ENCODE assay signal across 11 cellular contexts in genomic region chr19:40423938-40424337, GRCh38. TPM values are rescaled to one million over a fixed set of nuclear protein-coding genes. Genes with fewer than 3 reads are reported as not detected.
DNase-seq lines count a peak whose midpoint lies in the region; ATAC-seq and TF ChIP-seq lines count a peak whose summit lies in the region.
"Had no signal": no experiment of that assay in that cellular context is flagged by ENCODE, and none has a peak within 500 bp of the region (broad histone marks: within the 10 kb centered on the region; RNA-seq: fewer than 3 reads in every experiment).

No MANE protein-coding gene starts in this region.

- H4K5ac ChIP-seq in mesendoderm (ENCODE audit: low read length): no peak overlapping the region

- H3K4me3 Mint-ChIP-seq in brain: peak overlapping the region in 4 of 5 experiments; percentile 53 to 91 (median 68)

- H3K56ac ChIP-seq in mesendoderm (ENCODE audit: low read length): peak overlapping the region; percentile 49

- H3K36me3 ChIP-seq in heart right ventricle (peaks cover 0 to 21% (median 12%) of the 10 kb centered on the region in 9 donors), mesendoderm (ENCODE audit: control insufficient read depth, insufficient read depth, low read length) (peaks cover 2% of the 10 kb centered on the region), vagina (peaks cover 0 to 10% of the 10 kb centered on the region in 2 donors)

- no peak overlapping the region for H3K9ac ChIP-seq in mesendoderm (ENCODE audit: low read length)

- H3K27me3 ChIP-seq in heart right ventricle: no peaks in the 10 kb centered on the region
- no peaks in the 10 kb centered on the region for H3K27me3 ChIP-seq in mesendoderm (ENCODE audit: insufficient read depth, low read length, poor library complexity)
- no peaks in the 10 kb centered on the region for H3K27me3 ChIP-seq in vagina
- H3K27me3 ChIP-seq: adrenal gland had no signal

- peaks cover 9% of the 10 kb centered on the region for H3K27me3 Mint-ChIP-seq in brain

- WGBS in heart right ventricle, 2 donors: 92 to 93% methylated on average over 6 of the region's 6 CpGs
- no CpG with 5 or more reads among the region's 6 CpGs for WGBS in mesendoderm (ENCODE audit: extremely low coverage, insufficient coverage, low lambda C conversion rate)

- H2AK5ac ChIP-seq in mesendoderm (ENCODE audit: low read length): no peak overlapping the region

- peaks cover 5% of the 10 kb centered on the region for H3K36me3 Mint-ChIP-seq in brain

- H4K8ac ChIP-seq in mesendoderm (ENCODE audit: low read depth, low read length): no peak overlapping the region

- H3K4me2 ChIP-seq in mesendoderm (ENCODE audit: low read length): no peak overlapping the region

- H3K27ac ChIP-seq in heart right ventricle (peak overlapping the region in 8 of 10 donors; percentile 95 to 100 (median 98)), mesendoderm (ENCODE audit: low read depth, low read length) (no peak overlapping the region), vagina (peak overlapping the region; percentile 99)

- TF ChIP-seq CTCF in heart right ventricle (IDR thresholded peaks at IDR 0.05) (no peak), brain (conservative IDR thresholded peaks at IDR 0.05) (no peak), vagina (IDR thresholded peaks at IDR 0.05) (no peak)

- TF ChIP-seq POLR2A in vagina (IDR thresholded peaks at IDR 0.05): no peak

- no peak overlapping the region for H2BK5ac ChIP-seq in mesendoderm (ENCODE audit: low read length)

- peaks cover 5 to 55% (median 43%) of the 10 kb centered on the region in 9 donors for H3K4me1 ChIP-seq in heart right ventricle
- H3K4me1 ChIP-seq in mesendoderm (ENCODE audit: control insufficient read depth, low read depth, low read length): no peaks in the 10 kb centered on the region
- peaks cover 47% of the 10 kb centered on the region for H3K4me1 ChIP-seq in vagina

- intact Hi-C loops in heart right ventricle (cut with DNase I): loop anchor here in 4 of 10 donors (1.0 to 10.0 kb wide), 5 partner anchors 19 to 178 kb away; partner anchors contain the start of genes C19orf47 (in 3 of the 4), PLD3 (in 3 of the 4) and LTBP4 (in 1 of the 4)
- intact Hi-C loops in Right ventricle myocardium inferior (cut with DNase I): loop anchor here (5.0 to 10.0 kb wide), 2 partner anchors 77 to 291 kb away; partner anchors contain the start of genes C19orf47, COQ8B, ITPKC and PLD3
- intact Hi-C loops in vagina (cut with DNase I): no loop called here

- no peaks in the 10 kb centered on the region for H3K79me2 ChIP-seq in mesendoderm (ENCODE audit: control insufficient read depth, insufficient read depth, low read length)

- no peak overlapping the region for H3K4ac ChIP-seq in mesendoderm (ENCODE audit: low read depth, low read length)

- H3K79me1 ChIP-seq in mesendoderm (ENCODE audit: low read length): peaks cover 2% of the 10 kb centered on the region

- ATAC-seq in heart right ventricle (no peak), Right ventricle myocardium inferior (no peak), HG03432 (IDR thresholded peaks at IDR 0.05; ENCODE audit: unreplicated experiment) (no peak)

- peak overlapping the region in 2 of 5 experiments; percentile 69 to 99 for H3K27ac Mint-ChIP-seq in brain

- no peak overlapping the region for H3K23ac ChIP-seq in mesendoderm (ENCODE audit: low read length)

- peak overlapping the region in 9 of 10 donors; percentile 66 to 91 (median 84) for H3K4me3 ChIP-seq in heart right ventricle
- no peak overlapping the region for H3K4me3 ChIP-seq in mesendoderm (ENCODE audit: low read length)
- H3K4me3 ChIP-seq in vagina: peak overlapping the region in 1 of 2 donors; percentile 87

- no peak overlapping the region for H2BK15ac ChIP-seq in mesendoderm (replicated peaks; ENCODE audit: low read depth)

- H2BK120ac ChIP-seq in mesendoderm (ENCODE audit: low read depth, low read length): no peak overlapping the region

- no peaks in the 10 kb centered on the region for H3K9me3 ChIP-seq in heart right ventricle
- no peaks in the 10 kb centered on the region for H3K9me3 ChIP-seq in vagina
- H3K9me3 ChIP-seq: adrenal gland had no signal

- DNase-seq in heart right ventricle (no peak), Right ventricle myocardium inferior (ENCODE audit: missing footprints) (no peak), mesendoderm (no peak), vagina (ENCODE audit: extremely low spot score in 2 of 2) (no peak), DMS53 treated with DMSO at 0.1 percent for 48 hours (lab: John Stamatoyannopoulos, UW; ENCODE audit: unreplicated experiment) (no peak), EL (no peak)
- DNase-seq: adrenal gland, COR-L47, NCI-H1436 treated with DMSO at 0.1 percent for 48 hours had no signal

- peaks cover 33% of the 10 kb centered on the region for H3K4me1 Mint-ChIP-seq in brain

- peaks cover 0 to 8% (median 0%) of the 10 kb centered on the region in 5 experiments for H3K9me3 Mint-ChIP-seq in brain

- H3K18ac ChIP-seq in mesendoderm (ENCODE audit: low read length): no peak overlapping the region

RNA-seq across cellular contexts. Expression of gene SERTAD1, which starts 1.9 kb away (rescaled TPM):
- total RNA-seq in heart right ventricle: 10 to 100 TPM in 3 of 10 donors, 1 to 10 TPM in 7; 6.3 to 16.8 (median 8.4) TPM
- 10 to 100 TPM; 13.4 to 35.8 TPM for polyA plus RNA-seq in heart right ventricle
- 12.0 TPM for total RNA-seq in Right ventricle myocardium inferior
- 4.6 TPM for polyA plus RNA-seq in brain (ENCODE audit: insufficient read depth, low read depth, low replicate concordance)
- polyA plus RNA-seq in mesendoderm (2013, experiment 1 of 2): 2.3 TPM
- polyA plus RNA-seq in mesendoderm (2013, experiment 2 of 2): 2.5 TPM
- 14.2 TPM for total RNA-seq in vagina

RNA-seq across cellular contexts. Expression of gene PRX, which starts 10.8 kb away (rescaled TPM):
- total RNA-seq in heart right ventricle: 1 to 10 TPM; 1.7 to 3.8 (median 2.7) TPM
- 1 to 10 TPM; 2.4 to 2.7 TPM for polyA plus RNA-seq in heart right ventricle
- total RNA-seq in Right ventricle myocardium inferior: 3.5 TPM
- 2.6 TPM for polyA plus RNA-seq in brain (ENCODE audit: insufficient read depth, low read depth, low replicate concordance)
- polyA plus RNA-seq in mesendoderm (2013, experiment 1 of 2): 1.1 TPM
- 1.5 TPM for polyA plus RNA-seq in mesendoderm (2013, experiment 2 of 2)
- 3.2 TPM for total RNA-seq in vagina

RNA-seq across cellular contexts. Expression of gene SERTAD3, which starts 20.2 kb away (rescaled TPM):
- total RNA-seq in heart right ventricle (10 to 100 TPM; 19.4 to 37.5 (median 27.4) TPM), Right ventricle myocardium inferior (28.2 TPM), vagina (42.0 TPM)
- polyA plus RNA-seq in heart right ventricle (10 to 100 TPM; 35.3 to 35.6 TPM), brain (ENCODE audit: insufficient read depth, low read depth, low replicate concordance) (10.5 TPM)
- 8.4 TPM for polyA plus RNA-seq in mesendoderm (2013, experiment 1 of 2)
- polyA plus RNA-seq in mesendoderm (2013, experiment 2 of 2): 8.1 TPM

RNA-seq across cellular contexts. Expression of gene HIPK4, which starts 34.0 kb away (rescaled TPM):
- total RNA-seq in heart right ventricle (under 1 TPM in 2 of 10 donors, not detected in 8; 0.10 to 0.15 TPM), Right ventricle myocardium inferior (not detected), vagina (0.74 TPM)
- polyA plus RNA-seq in heart right ventricle (under 1 TPM in 1 of 2 donors, not detected in 1; 0.09 TPM), brain (ENCODE audit: insufficient read depth, low read depth, low replicate concordance) (not detected)
- 0.11 TPM for polyA plus RNA-seq in mesendoderm (2013, experiment 1 of 2)
- 0.14 TPM for polyA plus RNA-seq in mesendoderm (2013, experiment 2 of 2)

RNA-seq across cellular contexts. Expression of gene BLVRB, which starts 41.6 kb away (rescaled TPM):
- 100 to 1,000 TPM in 3 of 10 donors, 10 to 100 TPM in 7; 70.9 to 144 (median 91.4) TPM for total RNA-seq in heart right ventricle
- 100 to 1,000 TPM in 1 of 2 donors, 10 to 100 TPM in 1; 95.8 to 213 TPM for polyA plus RNA-seq in heart right ventricle
- total RNA-seq in Right ventricle myocardium inferior: 127 TPM
- polyA plus RNA-seq in brain (ENCODE audit: insufficient read depth, low read depth, low replicate concordance): 24.4 TPM
- 19.8 TPM for polyA plus RNA-seq in mesendoderm (2013, experiment 1 of 2)
- polyA plus RNA-seq in mesendoderm (2013, experiment 2 of 2): 20.7 TPM
- total RNA-seq in vagina: 357 TPM
